Comparison of ENCODE assay signal across 2 cellular contexts in the genomic region with DNA sequence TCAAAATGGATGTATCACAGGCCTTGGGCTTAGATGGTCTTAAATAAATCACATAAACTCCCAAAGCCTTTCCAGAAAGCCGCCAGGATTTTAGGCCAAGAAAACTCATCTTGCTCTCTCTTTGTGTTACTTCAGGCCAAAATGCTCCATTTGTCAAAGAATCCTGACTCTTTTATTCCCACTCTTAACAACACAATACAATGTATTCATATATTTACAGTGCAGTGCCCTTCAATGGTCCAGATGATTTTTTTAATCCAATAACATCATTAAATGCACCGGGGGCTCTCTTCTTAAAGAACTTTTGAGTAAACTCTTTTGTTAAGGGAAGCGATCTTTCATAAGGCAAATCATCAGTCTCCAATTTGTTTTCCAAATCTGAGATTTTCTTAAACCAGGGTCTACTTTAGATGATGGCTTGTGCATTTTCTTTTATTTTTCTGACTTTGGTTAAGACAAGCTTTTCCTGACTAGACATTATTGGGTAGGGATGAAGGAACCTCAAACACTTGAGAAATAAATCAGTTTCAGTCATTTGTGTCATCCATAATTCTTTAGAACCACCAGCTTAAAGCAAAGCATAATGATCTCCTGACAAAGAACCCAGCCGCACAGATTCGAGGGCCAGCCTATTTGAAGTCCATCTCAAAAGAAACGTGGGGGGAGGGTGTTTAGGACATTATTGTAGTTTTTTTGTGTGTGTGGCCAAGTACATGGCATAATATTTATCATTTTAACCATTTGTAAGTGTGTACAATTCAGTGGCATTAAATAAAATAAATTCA.
TF ChIP-seq lines count a peak whose summit lies in the region.

No MANE protein-coding gene starts in this region.

TF ChIP-seq in GM23338, 12 proteins besides CTCF, POLR2A, EP300 and RAD21 (continued from another document):
- TF ChIP-seq, protein P1, sequence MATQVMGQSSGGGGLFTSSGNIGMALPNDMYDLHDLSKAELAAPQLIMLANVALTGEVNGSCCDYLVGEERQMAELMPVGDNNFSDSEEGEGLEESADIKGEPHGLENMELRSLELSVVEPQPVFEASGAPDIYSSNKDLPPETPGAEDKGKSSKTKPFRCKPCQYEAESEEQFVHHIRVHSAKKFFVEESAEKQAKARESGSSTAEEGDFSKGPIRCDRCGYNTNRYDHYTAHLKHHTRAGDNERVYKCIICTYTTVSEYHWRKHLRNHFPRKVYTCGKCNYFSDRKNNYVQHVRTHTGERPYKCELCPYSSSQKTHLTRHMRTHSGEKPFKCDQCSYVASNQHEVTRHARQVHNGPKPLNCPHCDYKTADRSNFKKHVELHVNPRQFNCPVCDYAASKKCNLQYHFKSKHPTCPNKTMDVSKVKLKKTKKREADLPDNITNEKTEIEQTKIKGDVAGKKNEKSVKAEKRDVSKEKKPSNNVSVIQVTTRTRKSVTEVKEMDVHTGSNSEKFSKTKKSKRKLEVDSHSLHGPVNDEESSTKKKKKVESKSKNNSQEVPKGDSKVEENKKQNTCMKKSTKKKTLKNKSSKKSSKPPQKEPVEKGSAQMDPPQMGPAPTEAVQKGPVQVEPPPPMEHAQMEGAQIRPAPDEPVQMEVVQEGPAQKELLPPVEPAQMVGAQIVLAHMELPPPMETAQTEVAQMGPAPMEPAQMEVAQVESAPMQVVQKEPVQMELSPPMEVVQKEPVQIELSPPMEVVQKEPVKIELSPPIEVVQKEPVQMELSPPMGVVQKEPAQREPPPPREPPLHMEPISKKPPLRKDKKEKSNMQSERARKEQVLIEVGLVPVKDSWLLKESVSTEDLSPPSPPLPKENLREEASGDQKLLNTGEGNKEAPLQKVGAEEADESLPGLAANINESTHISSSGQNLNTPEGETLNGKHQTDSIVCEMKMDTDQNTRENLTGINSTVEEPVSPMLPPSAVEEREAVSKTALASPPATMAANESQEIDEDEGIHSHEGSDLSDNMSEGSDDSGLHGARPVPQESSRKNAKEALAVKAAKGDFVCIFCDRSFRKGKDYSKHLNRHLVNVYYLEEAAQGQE (IDR thresholded peaks at IDR 0.05; ENCODE audit: unreplicated experiment), result no peak
- TF ChIP-seq ZNF331 (CRISPR knock-in tag; IDR thresholded peaks at IDR 0.05; ENCODE audit: low read depth) (no peak), EZH2 (IDR thresholded peaks at IDR 0.05; ENCODE audit: low read depth, unreplicated experiment) (no peak)

TF ChIP-seq in WTC11, 78 proteins besides CTCF, POLR2A, EP300 and RAD21 (continued from another document):
- TF ChIP-seq, protein P2, sequence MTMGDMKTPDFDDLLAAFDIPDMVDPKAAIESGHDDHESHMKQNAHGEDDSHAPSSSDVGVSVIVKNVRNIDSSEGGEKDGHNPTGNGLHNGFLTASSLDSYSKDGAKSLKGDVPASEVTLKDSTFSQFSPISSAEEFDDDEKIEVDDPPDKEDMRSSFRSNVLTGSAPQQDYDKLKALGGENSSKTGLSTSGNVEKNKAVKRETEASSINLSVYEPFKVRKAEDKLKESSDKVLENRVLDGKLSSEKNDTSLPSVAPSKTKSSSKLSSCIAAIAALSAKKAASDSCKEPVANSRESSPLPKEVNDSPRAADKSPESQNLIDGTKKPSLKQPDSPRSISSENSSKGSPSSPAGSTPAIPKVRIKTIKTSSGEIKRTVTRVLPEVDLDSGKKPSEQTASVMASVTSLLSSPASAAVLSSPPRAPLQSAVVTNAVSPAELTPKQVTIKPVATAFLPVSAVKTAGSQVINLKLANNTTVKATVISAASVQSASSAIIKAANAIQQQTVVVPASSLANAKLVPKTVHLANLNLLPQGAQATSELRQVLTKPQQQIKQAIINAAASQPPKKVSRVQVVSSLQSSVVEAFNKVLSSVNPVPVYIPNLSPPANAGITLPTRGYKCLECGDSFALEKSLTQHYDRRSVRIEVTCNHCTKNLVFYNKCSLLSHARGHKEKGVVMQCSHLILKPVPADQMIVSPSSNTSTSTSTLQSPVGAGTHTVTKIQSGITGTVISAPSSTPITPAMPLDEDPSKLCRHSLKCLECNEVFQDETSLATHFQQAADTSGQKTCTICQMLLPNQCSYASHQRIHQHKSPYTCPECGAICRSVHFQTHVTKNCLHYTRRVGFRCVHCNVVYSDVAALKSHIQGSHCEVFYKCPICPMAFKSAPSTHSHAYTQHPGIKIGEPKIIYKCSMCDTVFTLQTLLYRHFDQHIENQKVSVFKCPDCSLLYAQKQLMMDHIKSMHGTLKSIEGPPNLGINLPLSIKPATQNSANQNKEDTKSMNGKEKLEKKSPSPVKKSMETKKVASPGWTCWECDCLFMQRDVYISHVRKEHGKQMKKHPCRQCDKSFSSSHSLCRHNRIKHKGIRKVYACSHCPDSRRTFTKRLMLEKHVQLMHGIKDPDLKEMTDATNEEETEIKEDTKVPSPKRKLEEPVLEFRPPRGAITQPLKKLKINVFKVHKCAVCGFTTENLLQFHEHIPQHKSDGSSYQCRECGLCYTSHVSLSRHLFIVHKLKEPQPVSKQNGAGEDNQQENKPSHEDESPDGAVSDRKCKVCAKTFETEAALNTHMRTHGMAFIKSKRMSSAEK (CRISPR knock-in tag; IDR thresholded peaks at IDR 0.05; ENCODE audit: borderline replicate concordance), result no peak
- TF ChIP-seq MXD4 (CRISPR knock-in tag; IDR thresholded peaks at IDR 0.05; ENCODE audit: borderline replicate concordance) (no peak), RORB (CRISPR knock-in tag; IDR thresholded peaks at IDR 0.05) (no peak), OVOL2 (CRISPR knock-in tag; IDR thresholded peaks at IDR 0.05; ENCODE audit: borderline replicate concordance) (no peak), GABPB1 (CRISPR knock-in tag; IDR thresholded peaks at IDR 0.05) (no peak), NFYB (CRISPR knock-in tag; conservative IDR thresholded peaks at IDR 0.05; ENCODE audit: low read depth) (no peak)
- TF ChIP-seq, protein P3, sequence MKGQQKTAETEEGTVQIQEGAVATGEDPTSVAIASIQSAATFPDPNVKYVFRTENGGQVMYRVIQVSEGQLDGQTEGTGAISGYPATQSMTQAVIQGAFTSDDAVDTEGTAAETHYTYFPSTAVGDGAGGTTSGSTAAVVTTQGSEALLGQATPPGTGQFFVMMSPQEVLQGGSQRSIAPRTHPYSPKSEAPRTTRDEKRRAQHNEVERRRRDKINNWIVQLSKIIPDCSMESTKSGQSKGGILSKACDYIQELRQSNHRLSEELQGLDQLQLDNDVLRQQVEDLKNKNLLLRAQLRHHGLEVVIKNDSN (CRISPR knock-in tag; IDR thresholded peaks at IDR 0.05), result no peak
- TF ChIP-seq, protein P4, sequence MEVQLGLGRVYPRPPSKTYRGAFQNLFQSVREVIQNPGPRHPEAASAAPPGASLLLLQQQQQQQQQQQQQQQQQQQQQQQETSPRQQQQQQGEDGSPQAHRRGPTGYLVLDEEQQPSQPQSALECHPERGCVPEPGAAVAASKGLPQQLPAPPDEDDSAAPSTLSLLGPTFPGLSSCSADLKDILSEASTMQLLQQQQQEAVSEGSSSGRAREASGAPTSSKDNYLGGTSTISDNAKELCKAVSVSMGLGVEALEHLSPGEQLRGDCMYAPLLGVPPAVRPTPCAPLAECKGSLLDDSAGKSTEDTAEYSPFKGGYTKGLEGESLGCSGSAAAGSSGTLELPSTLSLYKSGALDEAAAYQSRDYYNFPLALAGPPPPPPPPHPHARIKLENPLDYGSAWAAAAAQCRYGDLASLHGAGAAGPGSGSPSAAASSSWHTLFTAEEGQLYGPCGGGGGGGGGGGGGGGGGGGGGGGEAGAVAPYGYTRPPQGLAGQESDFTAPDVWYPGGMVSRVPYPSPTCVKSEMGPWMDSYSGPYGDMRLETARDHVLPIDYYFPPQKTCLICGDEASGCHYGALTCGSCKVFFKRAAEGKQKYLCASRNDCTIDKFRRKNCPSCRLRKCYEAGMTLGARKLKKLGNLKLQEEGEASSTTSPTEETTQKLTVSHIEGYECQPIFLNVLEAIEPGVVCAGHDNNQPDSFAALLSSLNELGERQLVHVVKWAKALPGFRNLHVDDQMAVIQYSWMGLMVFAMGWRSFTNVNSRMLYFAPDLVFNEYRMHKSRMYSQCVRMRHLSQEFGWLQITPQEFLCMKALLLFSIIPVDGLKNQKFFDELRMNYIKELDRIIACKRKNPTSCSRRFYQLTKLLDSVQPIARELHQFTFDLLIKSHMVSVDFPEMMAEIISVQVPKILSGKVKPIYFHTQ (CRISPR knock-in tag; IDR thresholded peaks at IDR 0.05), result no peak
- TF ChIP-seq, protein P5, sequence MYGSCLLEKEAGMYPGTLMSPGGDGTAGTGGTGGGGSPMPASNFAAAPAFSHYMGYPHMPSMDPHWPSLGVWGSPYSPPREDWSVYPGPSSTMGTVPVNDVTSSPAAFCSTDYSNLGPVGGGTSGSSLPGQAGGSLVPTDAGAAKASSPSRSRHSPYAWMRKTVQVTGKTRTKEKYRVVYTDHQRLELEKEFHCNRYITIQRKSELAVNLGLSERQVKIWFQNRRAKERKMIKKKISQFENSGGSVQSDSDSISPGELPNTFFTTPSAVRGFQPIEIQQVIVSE (CRISPR knock-in tag; IDR thresholded peaks at IDR 0.05; ENCODE audit: borderline replicate concordance), result no peak
- TF ChIP-seq, protein P6, sequence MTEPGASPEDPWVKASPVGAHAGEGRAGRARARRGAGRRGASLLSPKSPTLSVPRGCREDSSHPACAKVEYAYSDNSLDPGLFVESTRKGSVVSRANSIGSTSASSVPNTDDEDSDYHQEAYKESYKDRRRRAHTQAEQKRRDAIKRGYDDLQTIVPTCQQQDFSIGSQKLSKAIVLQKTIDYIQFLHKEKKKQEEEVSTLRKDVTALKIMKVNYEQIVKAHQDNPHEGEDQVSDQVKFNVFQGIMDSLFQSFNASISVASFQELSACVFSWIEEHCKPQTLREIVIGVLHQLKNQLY (CRISPR knock-in tag; IDR thresholded peaks at IDR 0.05), result no peak
- TF ChIP-seq, protein P7, sequence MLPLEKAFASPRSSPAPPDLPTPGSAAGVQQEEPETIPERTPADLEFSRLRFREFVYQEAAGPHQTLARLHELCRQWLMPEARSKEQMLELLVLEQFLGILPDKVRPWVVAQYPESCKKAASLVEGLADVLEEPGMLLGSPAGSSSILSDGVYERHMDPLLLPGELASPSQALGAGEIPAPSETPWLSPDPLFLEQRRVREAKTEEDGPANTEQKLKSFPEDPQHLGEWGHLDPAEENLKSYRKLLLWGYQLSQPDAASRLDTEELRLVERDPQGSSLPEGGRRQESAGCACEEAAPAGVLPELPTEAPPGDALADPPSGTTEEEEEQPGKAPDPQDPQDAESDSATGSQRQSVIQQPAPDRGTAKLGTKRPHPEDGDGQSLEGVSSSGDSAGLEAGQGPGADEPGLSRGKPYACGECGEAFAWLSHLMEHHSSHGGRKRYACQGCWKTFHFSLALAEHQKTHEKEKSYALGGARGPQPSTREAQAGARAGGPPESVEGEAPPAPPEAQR (CRISPR knock-in tag; IDR thresholded peaks at IDR 0.05), result no peak
